In the genomic region with DNA sequence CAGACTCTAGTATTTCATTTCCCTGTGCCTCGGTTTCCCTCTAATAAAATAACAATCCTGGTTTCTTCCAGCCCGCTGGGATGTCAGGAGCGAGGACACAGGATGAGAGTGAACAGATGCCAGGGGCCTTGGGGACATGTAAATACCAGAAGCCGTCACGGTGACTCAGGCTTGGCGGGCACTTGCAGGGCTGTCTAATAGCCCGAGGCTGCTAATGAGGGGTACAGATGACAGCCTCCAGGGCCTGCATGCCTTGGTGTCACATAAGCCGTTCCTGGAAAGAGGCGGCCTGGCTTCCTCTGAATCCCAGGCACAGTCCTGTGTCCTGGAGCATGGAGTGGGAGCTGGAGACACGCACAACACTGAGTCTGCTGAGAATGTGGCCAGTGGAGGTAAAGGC, we compare ENCODE assay signal across 1 cellular context.
TF ChIP-seq lines count a peak whose summit lies in the region.

No MANE protein-coding gene starts in this region.

TF ChIP-seq in SK-N-SH, 30 proteins besides CTCF, POLR2A, EP300 and RAD21 (continued from another document):
- TF ChIP-seq, protein P1, sequence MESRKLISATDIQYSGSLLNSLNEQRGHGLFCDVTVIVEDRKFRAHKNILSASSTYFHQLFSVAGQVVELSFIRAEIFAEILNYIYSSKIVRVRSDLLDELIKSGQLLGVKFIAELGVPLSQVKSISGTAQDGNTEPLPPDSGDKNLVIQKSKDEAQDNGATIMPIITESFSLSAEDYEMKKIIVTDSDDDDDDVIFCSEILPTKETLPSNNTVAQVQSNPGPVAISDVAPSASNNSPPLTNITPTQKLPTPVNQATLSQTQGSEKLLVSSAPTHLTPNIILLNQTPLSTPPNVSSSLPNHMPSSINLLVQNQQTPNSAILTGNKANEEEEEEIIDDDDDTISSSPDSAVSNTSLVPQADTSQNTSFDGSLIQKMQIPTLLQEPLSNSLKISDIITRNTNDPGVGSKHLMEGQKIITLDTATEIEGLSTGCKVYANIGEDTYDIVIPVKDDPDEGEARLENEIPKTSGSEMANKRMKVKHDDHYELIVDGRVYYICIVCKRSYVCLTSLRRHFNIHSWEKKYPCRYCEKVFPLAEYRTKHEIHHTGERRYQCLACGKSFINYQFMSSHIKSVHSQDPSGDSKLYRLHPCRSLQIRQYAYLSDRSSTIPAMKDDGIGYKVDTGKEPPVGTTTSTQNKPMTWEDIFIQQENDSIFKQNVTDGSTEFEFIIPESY (IDR thresholded peaks at IDR 0.05; ENCODE audit: borderline replicate concordance, low read depth), result no peak
- TF ChIP-seq GABPA (IDR thresholded peaks at IDR 0.05; ENCODE audit: low read depth), result no peak
- TF ChIP-seq SIN3A (IDR thresholded peaks at IDR 0.05; ENCODE audit: borderline replicate concordance, low read depth, low read length), result no peak
- TF ChIP-seq, protein P2, sequence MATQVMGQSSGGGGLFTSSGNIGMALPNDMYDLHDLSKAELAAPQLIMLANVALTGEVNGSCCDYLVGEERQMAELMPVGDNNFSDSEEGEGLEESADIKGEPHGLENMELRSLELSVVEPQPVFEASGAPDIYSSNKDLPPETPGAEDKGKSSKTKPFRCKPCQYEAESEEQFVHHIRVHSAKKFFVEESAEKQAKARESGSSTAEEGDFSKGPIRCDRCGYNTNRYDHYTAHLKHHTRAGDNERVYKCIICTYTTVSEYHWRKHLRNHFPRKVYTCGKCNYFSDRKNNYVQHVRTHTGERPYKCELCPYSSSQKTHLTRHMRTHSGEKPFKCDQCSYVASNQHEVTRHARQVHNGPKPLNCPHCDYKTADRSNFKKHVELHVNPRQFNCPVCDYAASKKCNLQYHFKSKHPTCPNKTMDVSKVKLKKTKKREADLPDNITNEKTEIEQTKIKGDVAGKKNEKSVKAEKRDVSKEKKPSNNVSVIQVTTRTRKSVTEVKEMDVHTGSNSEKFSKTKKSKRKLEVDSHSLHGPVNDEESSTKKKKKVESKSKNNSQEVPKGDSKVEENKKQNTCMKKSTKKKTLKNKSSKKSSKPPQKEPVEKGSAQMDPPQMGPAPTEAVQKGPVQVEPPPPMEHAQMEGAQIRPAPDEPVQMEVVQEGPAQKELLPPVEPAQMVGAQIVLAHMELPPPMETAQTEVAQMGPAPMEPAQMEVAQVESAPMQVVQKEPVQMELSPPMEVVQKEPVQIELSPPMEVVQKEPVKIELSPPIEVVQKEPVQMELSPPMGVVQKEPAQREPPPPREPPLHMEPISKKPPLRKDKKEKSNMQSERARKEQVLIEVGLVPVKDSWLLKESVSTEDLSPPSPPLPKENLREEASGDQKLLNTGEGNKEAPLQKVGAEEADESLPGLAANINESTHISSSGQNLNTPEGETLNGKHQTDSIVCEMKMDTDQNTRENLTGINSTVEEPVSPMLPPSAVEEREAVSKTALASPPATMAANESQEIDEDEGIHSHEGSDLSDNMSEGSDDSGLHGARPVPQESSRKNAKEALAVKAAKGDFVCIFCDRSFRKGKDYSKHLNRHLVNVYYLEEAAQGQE (IDR thresholded peaks at IDR 0.05; ENCODE audit: low read depth, low read length), result no peak
- TF ChIP-seq, protein P3, sequence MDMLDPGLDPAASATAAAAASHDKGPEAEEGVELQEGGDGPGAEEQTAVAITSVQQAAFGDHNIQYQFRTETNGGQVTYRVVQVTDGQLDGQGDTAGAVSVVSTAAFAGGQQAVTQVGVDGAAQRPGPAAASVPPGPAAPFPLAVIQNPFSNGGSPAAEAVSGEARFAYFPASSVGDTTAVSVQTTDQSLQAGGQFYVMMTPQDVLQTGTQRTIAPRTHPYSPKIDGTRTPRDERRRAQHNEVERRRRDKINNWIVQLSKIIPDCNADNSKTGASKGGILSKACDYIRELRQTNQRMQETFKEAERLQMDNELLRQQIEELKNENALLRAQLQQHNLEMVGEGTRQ (IDR thresholded peaks at IDR 0.05; ENCODE audit: borderline replicate concordance, low read depth, low read length), result no peak
- no peak for TF ChIP-seq NRF1 (IDR thresholded peaks at IDR 0.05; ENCODE audit: low read depth, low read length)
- TF ChIP-seq TAF1 (IDR thresholded peaks at IDR 0.05; ENCODE audit: borderline replicate concordance, low read depth, low read length), result no peak
